ENCODE assay signal across 23 cellular contexts in genomic region chr3:175479175-175479574, GRCh38.
"Had no signal": no experiment of that assay in that cellular context is flagged by ENCODE, and none has a peak within 500 bp of the region (broad histone marks: within the 10 kb centered on the region; RNA-seq: fewer than 3 reads in every experiment).

No MANE protein-coding gene starts in this region.

- H3K4me1 ChIP-seq: esophagus squamous epithelium, gastrocnemius medialis, heart right ventricle, left lung, lower lobe of right lung had no signal

- H3K36me3 ChIP-seq: esophagus squamous epithelium, gastrocnemius medialis, heart right ventricle, left lung, lower lobe of right lung had no signal

- H3K9me3 ChIP-seq: esophagus squamous epithelium, gastrocnemius medialis, heart right ventricle, left lung, lower lobe of right lung, mucosa of descending colon had no signal

- DNase-seq: dermis blood vessel endothelial cell; dorsolateral prefrontal cortex; effector CD8-positive, alpha-beta T cell; effector memory CD8-positive, alpha-beta T cell; endodermal cell; erythroblast; esophagus squamous epithelium; foreskin melanocyte; gastrocnemius medialis; glutamatergic neuron; head of caudate nucleus; heart right ventricle; left cardiac atrium; left lung; left ventricle myocardium superior; lower lobe of right lung; mesenchymal stem cell; mucosa of descending colon; naive B cell; naive thymus-derived CD8-positive, alpha-beta T cell had no signal

- H3K27ac ChIP-seq: coronary artery, epithelial cell of prostate, esophagus squamous epithelium, gastrocnemius medialis, heart right ventricle, left lung, lower lobe of right lung had no signal

- H3K27me3 ChIP-seq: dorsolateral prefrontal cortex, esophagus squamous epithelium, gastrocnemius medialis, heart right ventricle, left lung had no signal

- H3K4me3 ChIP-seq: coronary artery, dorsolateral prefrontal cortex, esophagus squamous epithelium, gastrocnemius medialis, heart right ventricle, left lung, lower lobe of right lung, mucosa of descending colon had no signal

- ATAC-seq: effector memory CD8-positive, alpha-beta T cell; esophagus mucosa; gastrocnemius medialis; heart right ventricle; left cardiac atrium; left lung; left ventricle myocardium superior; lower lobe of right lung; mucosa of descending colon; naive thymus-derived CD8-positive, alpha-beta T cell had no signal
